ENCODE assay signal across 8 cellular contexts in genomic region chr12:56158029-56158925, GRCh38. TPM values are rescaled to one million over a fixed set of nuclear protein-coding genes. Genes with fewer than 3 reads are reported as not detected.
DNase-seq lines count a peak whose midpoint lies in the region; ATAC-seq, FAIRE-seq and TF ChIP-seq lines count a peak whose summit lies in the region.

MYL6 (plus strand) TSS chr12:56158359; CDS start chr12:56158402, 43 bp downstream.

- intact Hi-C loops in left ventricle myocardium inferior (cut with micrococcal nuclease): loop anchor here (5.0 kb wide), 1 partner anchor 41 kb away; the partner anchor contains the start of genes RPL41 and ZC3H10

- TF ChIP-seq CTCF in left ventricle myocardium inferior (IDR thresholded peaks at IDR 0.05; ENCODE audit: borderline replicate concordance) (no peak), progenitor cell of endocrine pancreas (IDR thresholded peaks at IDR 0.05; ENCODE audit: unreplicated experiment) (no peak)

- H3K27me3 Mint-ChIP-seq in progenitor cell of endocrine pancreas: no peaks in the 10 kb centered on the region

- peak within 1 kb of the TSS; percentile 96 for H3K27ac ChIP-seq in left ventricle myocardium inferior (replicated peaks)

- peaks cover 40% of the 10 kb centered on the region for H3K36me3 ChIP-seq in left ventricle myocardium inferior

- H3K9me3 Mint-ChIP-seq in progenitor cell of endocrine pancreas (ENCODE audit: low read depth): no peaks in the 10 kb centered on the region

- TF ChIP-seq POLR2A in GM12891 (IDR thresholded peaks at IDR 0.05; ENCODE audit: low read depth, low read length): peak; percentile 98

- peaks cover 36% of the 10 kb centered on the region for H3K4me1 Mint-ChIP-seq in progenitor cell of endocrine pancreas (ENCODE audit: low read depth)

- H3K4me1 ChIP-seq in left ventricle myocardium inferior: peaks cover 56% of the 10 kb centered on the region

- peak; percentile 85 for ATAC-seq in HG02870 (IDR thresholded peaks at IDR 0.05; ENCODE audit: unreplicated experiment)

- peak; percentile 96 for FAIRE-seq in GM12891 (lab: Jason Lieb, UNC)

- H3K9me3 ChIP-seq in left ventricle myocardium inferior (replicated peaks): no peaks in the 10 kb centered on the region

- H3K27ac Mint-ChIP-seq in progenitor cell of endocrine pancreas: peak within 1 kb of the TSS; percentile 99

- no peaks in the 10 kb centered on the region for H3K27me3 ChIP-seq in left ventricle myocardium inferior (ENCODE audit: low read depth)

- peak; percentile 83 for DNase-seq in GM12891 (ENCODE audit: insufficient read length, low spot score)
- peak; percentile 100 for DNase-seq in NCI-H146 (lab: John Stamatoyannopoulos, UW)
- DNase-seq in T-helper 1 cell: peak; percentile 78 to 96 (median 88)
- DNase-seq in amniotic epithelial cell (ENCODE audit: low read depth): peak; percentile 96
- peak; percentile 94 for DNase-seq in left ventricle myocardium inferior
- DNase-seq in progenitor cell of endocrine pancreas (ENCODE audit: low spot score, unreplicated experiment): peak; percentile 79
- peak; percentile 98 for DNase-seq in ureter (ENCODE audit: low spot score)

- H3K4me3 ChIP-seq in left ventricle myocardium inferior: peak within 1 kb of the TSS; percentile 75

- peak within 1 kb of the TSS; percentile 94 for H3K4me3 Mint-ChIP-seq in progenitor cell of endocrine pancreas (ENCODE audit: low read depth)

- peaks cover 29% of the 10 kb centered on the region for H3K36me3 Mint-ChIP-seq in progenitor cell of endocrine pancreas (ENCODE audit: insufficient read depth)

TF ChIP-seq in GM12891, 5 proteins besides CTCF, POLR2A, EP300 and RAD21:
- TF ChIP-seq TAF1 (IDR thresholded peaks at IDR 0.05; ENCODE audit: low read depth, low read length): peak; percentile 92
- peak; percentile 86 for TF ChIP-seq SPI1 (IDR thresholded peaks at IDR 0.05; ENCODE audit: low read depth, low read length)
- no peak for TF ChIP-seq PAX5 (IDR thresholded peaks at IDR 0.05; ENCODE audit: insufficient read depth, low read length, severe bottlenecking)
- peak; percentile 99 for TF ChIP-seq POLR2AphosphoS5 (IDR thresholded peaks at IDR 0.05; ENCODE audit: low read depth, low read length)
- peak; percentile 79 for TF ChIP-seq POU2F2 (IDR thresholded peaks at IDR 0.05; ENCODE audit: low read depth, low read length)

RNA-seq across cellular contexts. Expression of gene MYL6, which starts in this region (rescaled TPM):
- polyA plus RNA-seq in GM12891 (2012; ENCODE audit: low read depth, missing spikeins): 1,391 TPM
- total RNA-seq in left ventricle myocardium inferior (508 TPM), progenitor cell of endocrine pancreas (1,155 and 1,178 TPM in 2 replicates), ureter (1,884 TPM)

Comparison
In these comparisons a context has a peak if more than half of its experiments do, and no peak if none do; other contexts are left out.
1. Peak in every context shown above with its lines: DNase-seq, ATAC-seq, H3K4me3 ChIP-seq and H3K27ac ChIP-seq.